In the genomic region with DNA sequence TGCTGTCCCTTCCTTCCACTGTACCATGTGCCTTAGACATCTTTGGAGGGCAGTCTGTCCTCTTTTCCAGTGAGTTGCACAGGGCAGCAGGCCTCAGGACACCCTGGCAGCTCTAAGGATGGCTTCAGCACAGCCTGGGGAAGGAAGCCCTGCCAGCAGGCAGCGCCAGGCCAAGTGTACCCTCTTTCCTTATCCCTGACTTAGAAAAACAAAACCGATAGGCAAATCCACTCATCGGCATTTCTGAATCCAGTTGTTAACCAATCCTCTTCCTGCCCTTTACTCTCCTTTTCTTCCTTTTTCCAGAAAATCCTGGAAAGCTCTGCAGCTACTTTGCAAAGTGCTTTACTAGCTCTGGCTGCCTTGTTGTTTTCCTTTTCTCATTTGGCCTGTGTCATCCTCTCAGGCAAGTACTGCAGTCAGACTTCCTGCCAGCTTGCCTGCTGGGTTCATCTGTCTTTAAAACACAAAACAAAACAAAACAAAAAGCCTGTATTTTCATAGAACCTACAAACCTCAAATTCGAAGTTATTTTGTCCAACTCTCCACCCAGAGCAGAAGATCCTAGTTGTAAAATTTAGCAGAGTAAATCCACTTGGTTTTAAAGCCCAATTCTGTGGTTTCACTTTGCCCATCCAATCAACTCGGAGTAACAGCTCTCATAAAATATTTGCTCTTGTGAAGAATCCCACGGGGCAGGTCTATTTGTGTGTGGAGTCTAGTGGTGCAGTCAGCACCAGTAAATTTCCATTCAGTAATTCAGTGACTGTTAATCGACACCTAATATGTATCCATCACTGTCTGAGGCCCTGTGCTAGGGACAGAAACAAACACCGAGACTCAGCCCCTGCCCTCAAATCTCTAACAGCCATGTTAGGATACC, we compare ENCODE assay signal across 1 cellular context.
TF ChIP-seq lines count a peak whose summit lies in the region.

No MANE protein-coding gene starts in this region.

TF ChIP-seq in HepG2, 621 proteins besides CTCF, POLR2A, EP300 and RAD21 (continued from another document and continues in another):
- 0 out of 2 replicates have a peak, but pooled peaks have one; percentile 4 for TF ChIP-seq FOXP4 (CRISPR knock-in tag; IDR thresholded peaks at IDR 0.05)
- TF ChIP-seq MAF1 (CRISPR knock-in tag; IDR thresholded peaks at IDR 0.05; ENCODE audit: borderline replicate concordance): no peak
- no peak for TF ChIP-seq SP1 (IDR thresholded peaks at IDR 0.05)
- TF ChIP-seq SP1 (CRISPR knock-in tag; IDR thresholded peaks at IDR 0.05): no peak
- no peak for TF ChIP-seq ZNF354B (CRISPR knock-in tag; IDR thresholded peaks at IDR 0.05)
- no peak for TF ChIP-seq ATF7 (IDR thresholded peaks at IDR 0.05)
- no peak for TF ChIP-seq ATF7 (CRISPR knock-in tag; IDR thresholded peaks at IDR 0.05)
- peak; percentile 33; the same call in 1 of the 2 replicates for TF ChIP-seq KDM2A (CRISPR knock-in tag; IDR thresholded peaks at IDR 0.05; ENCODE audit: borderline replicate concordance, low read depth)
- no peak for TF ChIP-seq GLI4 (CRISPR knock-in tag; IDR thresholded peaks at IDR 0.05; ENCODE audit: borderline replicate concordance)
- TF ChIP-seq BRD4 (CRISPR knock-in tag; IDR thresholded peaks at IDR 0.05): no peak
- no peak for TF ChIP-seq SMAD1 (CRISPR knock-in tag; IDR thresholded peaks at IDR 0.05; ENCODE audit: borderline replicate concordance, low read depth)
- no peak; the same call in 1 of the 2 replicates for TF ChIP-seq ZNF589 (CRISPR knock-in tag; conservative IDR thresholded peaks at IDR 0.05)
- TF ChIP-seq, protein P1, sequence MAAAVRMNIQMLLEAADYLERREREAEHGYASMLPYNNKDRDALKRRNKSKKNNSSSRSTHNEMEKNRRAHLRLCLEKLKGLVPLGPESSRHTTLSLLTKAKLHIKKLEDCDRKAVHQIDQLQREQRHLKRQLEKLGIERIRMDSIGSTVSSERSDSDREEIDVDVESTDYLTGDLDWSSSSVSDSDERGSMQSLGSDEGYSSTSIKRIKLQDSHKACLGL (CRISPR knock-in tag; IDR thresholded peaks at IDR 0.05): no peak
- TF ChIP-seq, protein P2, sequence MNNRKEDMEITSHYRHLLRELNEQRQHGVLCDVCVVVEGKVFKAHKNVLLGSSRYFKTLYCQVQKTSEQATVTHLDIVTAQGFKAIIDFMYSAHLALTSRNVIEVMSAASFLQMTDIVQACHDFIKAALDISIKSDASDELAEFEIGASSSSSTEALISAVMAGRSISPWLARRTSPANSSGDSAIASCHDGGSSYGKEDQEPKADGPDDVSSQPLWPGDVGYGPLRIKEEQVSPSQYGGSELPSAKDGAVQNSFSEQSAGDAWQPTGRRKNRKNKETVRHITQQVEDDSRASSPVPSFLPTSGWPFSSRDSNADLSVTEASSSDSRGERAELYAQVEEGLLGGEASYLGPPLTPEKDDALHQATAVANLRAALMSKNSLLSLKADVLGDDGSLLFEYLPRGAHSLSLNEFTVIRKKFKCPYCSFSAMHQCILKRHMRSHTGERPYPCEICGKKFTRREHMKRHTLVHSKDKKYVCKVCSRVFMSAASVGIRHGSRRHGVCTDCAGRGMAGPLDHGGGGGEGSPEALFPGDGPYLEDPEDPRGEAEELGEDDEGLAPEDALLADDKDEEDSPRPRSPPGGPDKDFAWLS (CRISPR knock-in tag; IDR thresholded peaks at IDR 0.05; ENCODE audit: borderline replicate concordance): peak; percentile 64; the same call in 1 of the 2 replicates
- no peak for TF ChIP-seq SCMH1 (CRISPR knock-in tag; IDR thresholded peaks at IDR 0.05; ENCODE audit: borderline replicate concordance)
- TF ChIP-seq ZNF296 (CRISPR knock-in tag; conservative IDR thresholded peaks at IDR 0.05): no peak
- TF ChIP-seq ZNF670 (CRISPR knock-in tag; IDR thresholded peaks at IDR 0.05; ENCODE audit: borderline replicate concordance): no peak
- 0 out of 2 replicates have a peak, but pooled peaks have one; percentile 29 for TF ChIP-seq ZNF256 (CRISPR knock-in tag; conservative IDR thresholded peaks at IDR 0.05)
- TF ChIP-seq LCORL (IDR thresholded peaks at IDR 0.05): no peak
- TF ChIP-seq LCORL (CRISPR knock-in tag; IDR thresholded peaks at IDR 0.05): no peak
- no peak for TF ChIP-seq ZSCAN21 (CRISPR knock-in tag; IDR thresholded peaks at IDR 0.05; ENCODE audit: borderline replicate concordance)
- no peak for TF ChIP-seq PAWR (CRISPR knock-in tag; IDR thresholded peaks at IDR 0.05; ENCODE audit: borderline replicate concordance)
- TF ChIP-seq MIER3 (CRISPR knock-in tag; IDR thresholded peaks at IDR 0.05; ENCODE audit: borderline replicate concordance): 0 out of 2 replicates have a peak, but pooled peaks have one; percentile 81
- no peak for TF ChIP-seq ZNF784 (CRISPR knock-in tag; IDR thresholded peaks at IDR 0.05; ENCODE audit: borderline replicate concordance)
- peak; percentile 53; the same call in 1 of the 2 replicates for TF ChIP-seq ETV5 (CRISPR knock-in tag; IDR thresholded peaks at IDR 0.05; ENCODE audit: borderline replicate concordance)
- no peak for TF ChIP-seq SMC3 (IDR thresholded peaks at IDR 0.05; ENCODE audit: low read length)
- TF ChIP-seq ZNF766 (CRISPR knock-in tag; IDR thresholded peaks at IDR 0.05; ENCODE audit: borderline replicate concordance): no peak
- no peak for TF ChIP-seq MLLT10 (CRISPR knock-in tag; IDR thresholded peaks at IDR 0.05)
- no peak; the same call in 1 of the 2 replicates for TF ChIP-seq CBX5 (CRISPR knock-in tag; IDR thresholded peaks at IDR 0.05; ENCODE audit: borderline replicate concordance)
- TF ChIP-seq CREB3 (CRISPR knock-in tag; IDR thresholded peaks at IDR 0.05): no peak
- no peak for TF ChIP-seq ZHX2 (IDR thresholded peaks at IDR 0.05; ENCODE audit: low read depth)
- TF ChIP-seq ZHX2 (CRISPR knock-in tag; IDR thresholded peaks at IDR 0.05; ENCODE audit: borderline replicate concordance): no peak
- no peak; the same call in 1 of the 2 replicates for TF ChIP-seq ZNF317 (CRISPR knock-in tag; IDR thresholded peaks at IDR 0.05)
- TF ChIP-seq, protein P3, sequence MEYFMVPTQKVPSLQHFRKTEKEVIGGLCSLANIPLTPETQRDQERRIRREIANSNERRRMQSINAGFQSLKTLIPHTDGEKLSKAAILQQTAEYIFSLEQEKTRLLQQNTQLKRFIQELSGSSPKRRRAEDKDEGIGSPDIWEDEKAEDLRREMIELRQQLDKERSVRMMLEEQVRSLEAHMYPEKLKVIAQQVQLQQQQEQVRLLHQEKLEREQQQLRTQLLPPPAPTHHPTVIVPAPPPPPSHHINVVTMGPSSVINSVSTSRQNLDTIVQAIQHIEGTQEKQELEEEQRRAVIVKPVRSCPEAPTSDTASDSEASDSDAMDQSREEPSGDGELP (IDR thresholded peaks at IDR 0.05; ENCODE audit: borderline replicate concordance, low read depth): no peak
- no peak; the same call in 1 of the 2 replicates for TF ChIP-seq ZHX1 (CRISPR knock-in tag; IDR thresholded peaks at IDR 0.05; ENCODE audit: low read depth)
- TF ChIP-seq TBX3 (IDR thresholded peaks at IDR 0.05; ENCODE audit: borderline replicate concordance): peak; percentile 44; the same call in 1 of the 2 replicates
- no peak for TF ChIP-seq FOXK1 (CRISPR knock-in tag; IDR thresholded peaks at IDR 0.05; ENCODE audit: borderline replicate concordance, low read depth)
- TF ChIP-seq ZNF30 (CRISPR knock-in tag; IDR thresholded peaks at IDR 0.05): no peak
- TF ChIP-seq TOE1 (CRISPR knock-in tag; IDR thresholded peaks at IDR 0.05): no peak
- TF ChIP-seq ZNF674 (CRISPR knock-in tag; IDR thresholded peaks at IDR 0.05; ENCODE audit: low read depth): no peak
